8 cellular contexts compared by ENCODE assay signal in the genomic region with DNA sequence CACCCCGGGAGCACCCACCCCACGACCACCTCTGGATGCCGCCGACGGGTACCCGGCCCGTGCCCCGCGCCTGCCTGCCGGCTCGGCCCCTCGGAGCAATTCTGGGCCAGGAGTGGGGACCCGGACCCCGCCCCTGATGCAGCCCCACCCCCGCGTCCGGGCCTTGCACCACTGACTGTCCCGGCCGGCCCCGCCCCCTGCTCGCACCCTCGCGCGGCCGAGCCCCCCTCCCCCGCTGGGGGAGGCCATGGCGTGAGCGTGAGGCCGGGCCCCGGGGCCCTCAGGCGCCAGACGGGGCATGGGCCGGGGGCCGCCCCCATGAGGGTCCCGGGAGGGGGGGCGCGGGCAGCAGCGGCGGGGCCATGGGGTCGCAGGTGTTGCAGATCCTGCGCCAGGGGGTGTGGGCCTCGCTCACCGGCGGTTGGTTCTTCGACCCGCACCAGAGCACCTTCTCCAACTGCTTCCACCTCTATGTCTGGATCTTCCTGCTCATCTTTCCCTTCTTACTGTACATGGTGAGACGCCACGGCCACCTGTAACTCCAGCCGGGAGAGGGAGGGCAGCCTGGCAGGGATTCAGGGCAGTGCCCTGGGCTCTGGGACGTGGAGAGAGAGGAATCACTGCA. TPM values are rescaled to one million over a fixed set of nuclear protein-coding genes. Genes with fewer than 3 reads are reported as not detected.
DNase-seq lines count a peak whose midpoint lies in the region; ATAC-seq, FAIRE-seq and TF ChIP-seq lines count a peak whose summit lies in the region.

No MANE protein-coding gene starts in this region.

- H3K36me3 ChIP-seq in heart left ventricle (peaks cover 0 to 57% (median 43%) of the 10 kb centered on the region in 9 donors), gastrocnemius medialis (peaks cover 0 to 41% of the 10 kb centered on the region in 2 donors)

- FAIRE-seq in HTR-8/SVneo (lab: Jason Lieb, UNC): no peak

- TF ChIP-seq CTCF in heart left ventricle (IDR thresholded peaks at IDR 0.05): no peak
- no peak for TF ChIP-seq CTCF in gastrocnemius medialis (IDR thresholded peaks at IDR 0.05 in 4 of 5, conservative IDR thresholded peaks at IDR 0.05 in 1 of 5)

- peak; percentile 3 for ATAC-seq in GM19023 (IDR thresholded peaks at IDR 0.05; ENCODE audit: unreplicated experiment)
- ATAC-seq in heart left ventricle: peak in 2 of 4 donors; percentile 0 to 2
- no peak for ATAC-seq in gastrocnemius medialis

- H3K4me3 ChIP-seq in heart left ventricle: peak overlapping the region; percentile 80 to 100 (median 96)
- peak overlapping the region; percentile 79 to 85 (median 80) for H3K4me3 ChIP-seq in gastrocnemius medialis

- H3K27me3 ChIP-seq in heart left ventricle (no peaks in the 10 kb centered on the region), gastrocnemius medialis (no peaks in the 10 kb centered on the region)

- H3K9me3 ChIP-seq in heart left ventricle (no peaks in the 10 kb centered on the region), gastrocnemius medialis (no peaks in the 10 kb centered on the region)

- H3K4me3 Mint-ChIP-seq in activated T-helper 2 cell treated with anti-CD3 and anti-CD28 coated beads, Interferon-gamma antibody, Interleukin-2, Interleukin-4, amounts not matched to agents 10 μg/mL and 5 μg/mL and 100 μg/mL, durations not matched to agents 14 hours and 24 hours and 36 hours (ENCODE audit: low read depth): peak overlapping the region; percentile 98

- H3K27me3 Mint-ChIP-seq in activated T-helper 2 cell treated with anti-CD3 and anti-CD28 coated beads, Interferon-gamma antibody, Interleukin-2, Interleukin-4, amounts not matched to agents 10 μg/mL and 5 μg/mL and 100 μg/mL, durations not matched to agents 14 hours and 24 hours and 36 hours (ENCODE audit: low read depth): no peaks in the 10 kb centered on the region

- no peaks in the 10 kb centered on the region for H3K9me3 Mint-ChIP-seq in activated T-helper 2 cell treated with anti-CD3 and anti-CD28 coated beads, Interferon-gamma antibody, Interleukin-2, Interleukin-4, amounts not matched to agents 10 μg/mL and 5 μg/mL and 100 μg/mL, durations not matched to agents 14 hours and 24 hours and 36 hours

- DNase-seq in AG20443 (ENCODE audit: low spot score) (peak; percentile 73), HTR-8/SVneo (ENCODE audit: insufficient read length, low spot score) (peak; percentile 51), heart left ventricle (peak in 1 of 5 donors; percentile 70), gastrocnemius medialis (no peak), cerebellar cortex (ENCODE audit: low spot score) (no peak), SIG-M5 treated with dmso at 0.1 percent for 504 hours (lab: John Stamatoyannopoulos, UW; ENCODE audit: unreplicated experiment) (no peak)
- DNase-seq in activated T-helper 2 cell treated with anti-CD3 and anti-CD28 coated beads, Interferon-gamma antibody, Interleukin-2, Interleukin-4, amounts not matched to agents 10 μg/mL and 5 μg/mL and 100 μg/mL, durations not matched to agents 14 hours and 24 hours and 36 hours (ENCODE audit: low spot score): no peak

- peak overlapping the region; percentile 94 for H3K27ac Mint-ChIP-seq in activated T-helper 2 cell treated with anti-CD3 and anti-CD28 coated beads, Interferon-gamma antibody, Interleukin-2, Interleukin-4, amounts not matched to agents 10 μg/mL and 5 μg/mL and 100 μg/mL, durations not matched to agents 14 hours and 24 hours and 36 hours

- 0 to 2% (median 1%) methylated on average over 10 to 50 of the region's 50 CpGs for WGBS in heart left ventricle, 4 donors

- intact Hi-C loops in activated T-helper 2 cell treated with anti-CD3 and anti-CD28 coated beads, Interferon-gamma antibody, Interleukin-2, Interleukin-4, amounts not matched to agents 10 μg/mL and 5 μg/mL and 100 μg/mL, durations not matched to agents 14 hours and 24 hours and 36 hours (cut with micrococcal nuclease): loop anchor here (1.0 to 2.0 kb wide), 7 partner anchors 27 to 652 kb away; a partner anchor contains a TSS
- intact Hi-C loops in heart left ventricle (cut with DNase I) (loop anchor here in 5 of 10 donors (2.0 to 10.0 kb wide), 8 partner anchors 19 to 241 kb away; a partner anchor contains a TSS), gastrocnemius medialis (cut with DNase I; ENCODE audit: low total_unique reads) (loop anchor here (1.0 to 5.0 kb wide), 8 partner anchors 23 to 346 kb away; a partner anchor contains a TSS)

- peaks cover 42% of the 10 kb centered on the region for H3K36me3 Mint-ChIP-seq in activated T-helper 2 cell treated with anti-CD3 and anti-CD28 coated beads, Interferon-gamma antibody, Interleukin-2, Interleukin-4, amounts not matched to agents 10 μg/mL and 5 μg/mL and 100 μg/mL, durations not matched to agents 14 hours and 24 hours and 36 hours (ENCODE audit: low read depth)

- in situ Hi-C loops in gastrocnemius medialis (cut with MboI; ENCODE audit: low sequenced_read_pairs in 4 of 4): no loop called here

- H3K4me1 ChIP-seq in heart left ventricle (peaks cover 5 to 50% (median 31%) of the 10 kb centered on the region in 12 donors), gastrocnemius medialis (peaks cover 24 to 38% of the 10 kb centered on the region in 2 donors)

- TF ChIP-seq POLR2A in heart left ventricle (IDR thresholded peaks at IDR 0.05) (no peak), gastrocnemius medialis (IDR thresholded peaks at IDR 0.05) (no peak)

- H3K4me1 Mint-ChIP-seq in activated T-helper 2 cell treated with anti-CD3 and anti-CD28 coated beads, Interferon-gamma antibody, Interleukin-2, Interleukin-4, amounts not matched to agents 10 μg/mL and 5 μg/mL and 100 μg/mL, durations not matched to agents 14 hours and 24 hours and 36 hours (ENCODE audit: low read depth): peaks cover 21% of the 10 kb centered on the region

- H3K27ac ChIP-seq in heart left ventricle: peak overlapping the region in 11 of 12 donors; percentile 88 to 99 (median 96)
- H3K27ac ChIP-seq in gastrocnemius medialis: peak overlapping the region; percentile 82 to 93 (median 91)

RNA-seq across cellular contexts. Expression of a gene that starts 0.5 kb away (rescaled TPM):
- total RNA-seq in activated T-helper 2 cell treated with anti-CD3 and anti-CD28 coated beads, Interferon-gamma antibody, Interleukin-2, Interleukin-4, amounts not matched to agents 10 μg/mL and 5 μg/mL and 100 μg/mL, durations not matched to agents 14 hours and 24 hours and 36 hours: 40.1 and 43.6 TPM in 2 replicates
- 10 to 100 TPM in 8 of 9 donors, 1 to 10 TPM in 1; 9.5 to 23.4 (median 15.4) TPM for total RNA-seq in heart left ventricle
- 10 to 100 TPM in 1 of 2 donors, 1 to 10 TPM in 1; 7.1 to 14.0 TPM for polyA plus RNA-seq in heart left ventricle
- total RNA-seq in gastrocnemius medialis: 10 to 100 TPM in 3 of 4 donors, 1 to 10 TPM in 1; 7.6 to 15.6 (median 13.1) TPM

RNA-seq across cellular contexts. Expression of a gene that starts 2.0 kb away (rescaled TPM):
- total RNA-seq in activated T-helper 2 cell treated with anti-CD3 and anti-CD28 coated beads, Interferon-gamma antibody, Interleukin-2, Interleukin-4, amounts not matched to agents 10 μg/mL and 5 μg/mL and 100 μg/mL, durations not matched to agents 14 hours and 24 hours and 36 hours: 84.6 and 88.6 TPM in 2 replicates
- total RNA-seq in heart left ventricle (10 to 100 TPM; 26.2 to 68.6 (median 31.4) TPM), gastrocnemius medialis (10 to 100 TPM in 3 of 4 donors, 1 to 10 TPM in 1; 10.0 to 13.8 (median 11.1) TPM)
- polyA plus RNA-seq in heart left ventricle: 10 to 100 TPM; 29.4 to 39.3 TPM

RNA-seq across cellular contexts. Expression of a gene that starts 20.5 kb away (rescaled TPM):
- total RNA-seq in activated T-helper 2 cell treated with anti-CD3 and anti-CD28 coated beads, Interferon-gamma antibody, Interleukin-2, Interleukin-4, amounts not matched to agents 10 μg/mL and 5 μg/mL and 100 μg/mL, durations not matched to agents 14 hours and 24 hours and 36 hours: 0.78 and 2.0 TPM in 2 replicates
- total RNA-seq in heart left ventricle (under 1 TPM in 7 of 9 donors, not detected in 2; 0.18 to 0.75 (median 0.41) TPM), gastrocnemius medialis (10 to 100 TPM in 1 of 4 donors, under 1 TPM in 1, not detected in 2; 0.39 to 18.6 TPM)
- polyA plus RNA-seq in heart left ventricle: 1 to 10 TPM in 1 of 2 donors, under 1 TPM in 1; 0.42 to 1.6 TPM

RNA-seq across cellular contexts. Expression of a gene that starts 21.8 kb away (rescaled TPM):
- 128 and 135 TPM in 2 replicates for total RNA-seq in activated T-helper 2 cell treated with anti-CD3 and anti-CD28 coated beads, Interferon-gamma antibody, Interleukin-2, Interleukin-4, amounts not matched to agents 10 μg/mL and 5 μg/mL and 100 μg/mL, durations not matched to agents 14 hours and 24 hours and 36 hours
- 10 to 100 TPM; 17.0 to 63.3 (median 21.6) TPM for total RNA-seq in heart left ventricle
- 10 to 100 TPM; 26.5 to 35.5 TPM for polyA plus RNA-seq in heart left ventricle
- total RNA-seq in gastrocnemius medialis: 10 to 100 TPM in 2 of 4 donors, 1 to 10 TPM in 2; 6.7 to 10.9 (median 10.0) TPM

RNA-seq across cellular contexts. Expression of a gene that starts 40.2 kb away (rescaled TPM):
- total RNA-seq in activated T-helper 2 cell treated with anti-CD3 and anti-CD28 coated beads, Interferon-gamma antibody, Interleukin-2, Interleukin-4, amounts not matched to agents 10 μg/mL and 5 μg/mL and 100 μg/mL, durations not matched to agents 14 hours and 24 hours and 36 hours: 163 and 168 TPM in 2 replicates
- total RNA-seq in heart left ventricle: 100 to 1,000 TPM in 3 of 9 donors, 10 to 100 TPM in 6; 37.4 to 144 (median 80.9) TPM
- polyA plus RNA-seq in heart left ventricle: 10 to 100 TPM; 52.3 to 71.4 TPM
- 100 to 1,000 TPM; 191 to 374 (median 250) TPM for total RNA-seq in gastrocnemius medialis

Comparison
In these comparisons a context has a peak if more than half of its experiments do, and no peak if none do; other contexts are left out.
1. DNase-seq: peak in AG20443 (single experiment) and HTR-8/SVneo (single experiment); none in activated T-helper 2 cell treated with anti-CD3 and anti-CD28 coated beads, Interferon-gamma antibody, Interleukin-2, Interleukin-4, amounts not matched to agents 10 μg/mL and 5 μg/mL and 100 μg/mL, durations not matched to agents 14 hours and 24 hours and 36 hours (single experiment), gastrocnemius medialis (0 of 2), cerebellar cortex (single experiment) and SIG-M5 treated with dmso at 0.1 percent for 504 hours (single experiment).